Comparison of ENCODE assay signal across 19 cellular contexts in genomic region chr1:4601986-4602385, GRCh38. TPM values are rescaled to one million over a fixed set of nuclear protein-coding genes. Genes with fewer than 3 reads are reported as not detected.
"Had no signal": no experiment of that assay in that cellular context is flagged by ENCODE, and none has a peak within 500 bp of the region (broad histone marks: within the 10 kb centered on the region; RNA-seq: fewer than 3 reads in every experiment).

No MANE protein-coding gene starts in this region.

- H3K27ac ChIP-seq: breast epithelium, tibial artery had no signal

- H3K4me1 ChIP-seq: breast epithelium, tibial artery had no signal

- DNase-seq: activated CD4-positive, alpha-beta T cell treated with anti-CD3 and anti-CD28 coated beads for 1 hour; activated CD4-positive, alpha-beta T cell treated with anti-CD3 and anti-CD28 coated beads, Interleukin-2, amount 50 U/mL, for 4 hours; activated effector memory CD4-positive, alpha-beta T cell treated with Interleukin-2 at 50 U/mL for 16 hours; activated naive CD4-positive, alpha-beta T cell treated with anti-CD3 and anti-CD28 coated beads for 36 hours; activated naive CD8-positive, alpha-beta T cell treated with anti-CD3 and anti-CD28 coated beads, Interleukin-2, amount 10 ng/mL, durations not matched to agents 7 days and 5 days; activated T-cell treated with anti-CD3 and anti-CD28 coated beads, Interleukin-2, amount 50 U/mL, for 72 hours; amniotic stem cell; cerebellar nuclear complex; effector CD4-positive, alpha-beta T cell; foreskin melanocyte; mucosa of descending colon; nephron progenitor cell; retina; stimulated activated CD4-positive, alpha-beta T cell treated with anti-CD3 and anti-CD28 coated beads, Interleukin-4, amount 100 ng/mL, for 1 hour; stimulated activated naive CD8-positive, alpha-beta T cell treated with anti-CD3 and anti-CD28 coated beads, Interleukin-15, Interleukin-2, amounts not matched to agents 100 U/mL and 50 U/mL, for 24 hours; T-helper 9 cell had no signal

- H3K4me3 ChIP-seq: breast epithelium, mucosa of descending colon, tibial artery had no signal

- ATAC-seq: activated T-cell treated with anti-CD3 and anti-CD28 coated beads, Interleukin-2, amount 50 U/mL, for 72 hours; mucosa of descending colon; stimulated activated naive CD8-positive, alpha-beta T cell treated with anti-CD3 and anti-CD28 coated beads, Interleukin-15, Interleukin-2, amounts not matched to agents 100 U/mL and 50 U/mL, for 24 hours had no signal

- H3K36me3 ChIP-seq: breast epithelium, tibial artery had no signal

- H3K9me3 ChIP-seq: breast epithelium, mucosa of descending colon, tibial artery had no signal

RNA-seq across cellular contexts. Expression of gene AJAP1, which starts 52.4 kb away (rescaled TPM):
- total RNA-seq: activated naive CD8-positive, alpha-beta T cell treated with anti-CD3 and anti-CD28 coated beads, Interleukin-2, amount 10 ng/mL, durations not matched to agents 7 days and 5 days; T-helper 1 cell treated with Interleukin-12 subunit alpha and Interleukin-12 subunit beta and Interleukin-4 antibody, amounts not matched to agents 30 ng/mL and 1 ng/mL, for 36 hours had no signal
